Comparison of ENCODE assay signal across 1 cellular context in genomic region chr1:165717918-165718515, GRCh38.
A peak's percentile ranks its signal among the peaks of the same experiment; 100 is the strongest.
TF ChIP-seq lines count a peak whose summit lies in the region.

No MANE protein-coding gene starts in this region.

TF ChIP-seq in GM12878, 131 proteins besides CTCF, POLR2A, EP300 and RAD21:
- TF ChIP-seq NRF1 (conservative IDR thresholded peaks at IDR 0.05; ENCODE audit: low read depth, low read length), result no peak
- TF ChIP-seq SMAD1 (IDR thresholded peaks at IDR 0.05; ENCODE audit: low read depth, partially characterized antibody), result no peak
- 0 out of 2 replicates have a peak, but pooled peaks have one; percentile 44 for TF ChIP-seq SMARCA5 (IDR thresholded peaks at IDR 0.05)
- no peak for TF ChIP-seq JUND (IDR thresholded peaks at IDR 0.05; ENCODE audit: low read depth, low read length)
- no peak for TF ChIP-seq MXI1 (IDR thresholded peaks at IDR 0.05; ENCODE audit: low read depth, low read length)
- no peak for TF ChIP-seq CBX5 (IDR thresholded peaks at IDR 0.05; ENCODE audit: low read depth)
- peak; percentile 98 for TF ChIP-seq SMC3 (IDR thresholded peaks at IDR 0.05; ENCODE audit: borderline replicate concordance, low read length)
- no peak for TF ChIP-seq TCF7 (IDR thresholded peaks at IDR 0.05; ENCODE audit: borderline replicate concordance)
- TF ChIP-seq NR2F1 (conservative IDR thresholded peaks at IDR 0.05), result no peak
- no peak for TF ChIP-seq CBFB (IDR thresholded peaks at IDR 0.05; ENCODE audit: low read depth)
- TF ChIP-seq IKZF2 (IDR thresholded peaks at IDR 0.05), result 0 out of 4 replicates have a peak, but pooled peaks of 1 of the 2 experiments have one; percentile 11
- TF ChIP-seq GABPA (IDR thresholded peaks at IDR 0.05; ENCODE audit: low read depth), result no peak
- TF ChIP-seq YBX1 (IDR thresholded peaks at IDR 0.05), result no peak
- TF ChIP-seq NBN (IDR thresholded peaks at IDR 0.05), result no peak
- no peak for TF ChIP-seq SRF (IDR thresholded peaks at IDR 0.05; ENCODE audit: low read depth in 2 of 2, low read length in 2 of 2)
- 0 out of 2 replicates have a peak, but pooled peaks have one; percentile 44 for TF ChIP-seq YY1 (IDR thresholded peaks at IDR 0.05; ENCODE audit: low read depth, low read length)
- no peak for TF ChIP-seq CEBPB (IDR thresholded peaks at IDR 0.05; ENCODE audit: borderline replicate concordance in 1 of 2, low read depth in 2 of 2, low read length in 2 of 2)
- TF ChIP-seq BMI1 (IDR thresholded peaks at IDR 0.05; ENCODE audit: borderline replicate concordance), result no peak
- no peak for TF ChIP-seq TAF1 (IDR thresholded peaks at IDR 0.05; ENCODE audit: borderline replicate concordance, low read depth, low read length)
